Comparison of ENCODE assay signal across 13 cellular contexts in genomic region chr17:27363322-27363721, GRCh38.
DNase-seq lines count a peak whose midpoint lies in the region; ATAC-seq and TF ChIP-seq lines count a peak whose summit lies in the region.
"Had no signal": no experiment of that assay in that cellular context is flagged by ENCODE, and none has a peak within 500 bp of the region (broad histone marks: within the 10 kb centered on the region; RNA-seq: fewer than 3 reads in every experiment).

No MANE protein-coding gene starts in this region.

- no peak for ATAC-seq in HG03457 (IDR thresholded peaks at IDR 0.05; ENCODE audit: unreplicated experiment)

- intact Hi-C loops in tibial artery (cut with DNase I; ENCODE audit: low total_unique reads): loop anchor here (2.0 to 10.0 kb wide), 2 partner anchors 19 to 61 kb away; no protein-coding TSS in a partner anchor

- H3K4me3 ChIP-seq in SJSA1 (no peak overlapping the region), brain microvascular endothelial cell (ENCODE audit: low read depth, low read length) (no peak overlapping the region), mesodermal cell (ENCODE audit: extremely low read depth, insufficient read depth, low read length, poor library complexity, severe bottlenecking) (no peak overlapping the region), tibial artery (no peak overlapping the region)

- H3K27ac ChIP-seq in SJSA1 (peak overlapping the region; percentile 31; the same call in 1 of the 2 replicates), brain microvascular endothelial cell (peak overlapping the region; percentile 35), mesodermal cell (ENCODE audit: low read depth, low read length, severe bottlenecking) (peak overlapping the region; percentile 76), tibial artery (peak overlapping the region; percentile 66 to 77)

- H3K36me3 ChIP-seq in SJSA1 (no peaks in the 10 kb centered on the region), brain microvascular endothelial cell (replicated peaks) (no peaks in the 10 kb centered on the region), mesodermal cell (ENCODE audit: control insufficient read depth, insufficient read depth, low read length) (no peaks in the 10 kb centered on the region), tibial artery (no peaks in the 10 kb centered on the region)
- H3K36me3 ChIP-seq: BE2C had no signal

- DNase-seq in SJSA1 (ENCODE audit: low read depth in 1 of 2, low spot score in 2 of 2): peak in 1 of 2 experiments; percentile 11
- no peak for DNase-seq in brain microvascular endothelial cell
- no peak for DNase-seq in tibial artery
- DNase-seq in RKO (ENCODE audit: low spot score): no peak
- no peak for DNase-seq in occipital lobe (lab: John Stamatoyannopoulos, UW)
- no peak for DNase-seq in germinal center (ENCODE audit: low spot score)
- DNase-seq: BE2C, NCI-H1105, NCI-H2029 treated with DMSO at 0.1 percent for 48 hours, NCI-H510A treated with DMSO at 0.1 percent for 48 hours, NCI-H748 treated with DMSO at 0.1 percent for 48 hours had no signal

- H3K9me3 ChIP-seq in SJSA1 (replicated peaks) (no peaks in the 10 kb centered on the region), mesodermal cell (ENCODE audit: control insufficient read depth, low read length) (no peaks in the 10 kb centered on the region), tibial artery (no peaks in the 10 kb centered on the region)
- H3K9me3 ChIP-seq: BE2C had no signal

- TF ChIP-seq CTCF in brain microvascular endothelial cell (IDR thresholded peaks at IDR 0.05; ENCODE audit: low read depth, low read length, missing control alignments): no peak
- no peak for TF ChIP-seq CTCF in tibial artery (IDR thresholded peaks at IDR 0.05)

- in situ Hi-C loops in brain microvascular endothelial cell (cut with HindIII; ENCODE audit: low pct_ligation_motif_present, low sequenced_read_pairs): no loop called here

- H3K27me3 ChIP-seq in SJSA1 (replicated peaks): no peaks in the 10 kb centered on the region
- no peaks in the 10 kb centered on the region for H3K27me3 ChIP-seq in brain microvascular endothelial cell (replicated peaks)
- H3K27me3 ChIP-seq in tibial artery: no peaks in the 10 kb centered on the region
- H3K27me3 ChIP-seq: BE2C had no signal

- 100% methylated on average over 1 of the region's 3 CpGs; no CpG with 5 or more reads in 1 of the 2 experiments for WGBS in mesodermal cell (ENCODE audit: insufficient coverage in 2 of 2), 2 experiments

- H3K4me1 ChIP-seq in SJSA1 (replicated peaks) (peaks cover 13% of the 10 kb centered on the region), mesodermal cell (ENCODE audit: control insufficient read depth, insufficient read depth, low read length, poor library complexity, severe bottlenecking) (peaks cover 19% of the 10 kb centered on the region), tibial artery (peaks cover 0 to 17% (median 8%) of the 10 kb centered on the region in 4 donors)
- H3K4me1 ChIP-seq: BE2C had no signal
